In the genomic region with DNA sequence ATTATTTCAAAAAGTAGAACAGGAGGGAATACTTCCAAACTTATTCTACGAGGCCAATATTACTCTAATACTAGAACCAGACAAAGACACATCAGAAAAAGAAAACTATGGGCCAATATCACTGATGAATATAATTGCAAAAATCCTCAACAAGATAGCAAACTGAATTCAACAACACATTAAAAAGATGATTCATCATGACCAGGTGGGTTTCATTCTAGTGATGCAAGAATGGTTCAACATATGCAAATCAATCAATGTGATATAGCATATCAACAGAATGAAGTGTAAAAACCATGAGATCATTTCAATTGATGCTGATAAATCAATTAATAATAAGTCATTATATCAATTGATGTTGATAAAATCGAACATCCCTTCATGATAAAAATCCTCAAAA, we compare ENCODE assay signal across 23 cellular contexts.
"Had no signal": no experiment of that assay in that cellular context is flagged by ENCODE, and none has a peak within 500 bp of the region (broad histone marks: within the 10 kb centered on the region; RNA-seq: fewer than 3 reads in every experiment).

No MANE protein-coding gene starts in this region.

- DNase-seq: activated CD4-positive, alpha-beta memory T cell treated with anti-CD3 and anti-CD28 coated beads for 36 hours; activated gamma-delta T cell; activated naive CD8-positive, alpha-beta T cell treated with anti-CD3 and anti-CD28 coated beads, Interleukin-2, amount 10 ng/mL, durations not matched to agents 7 days and 5 days; effector CD4-positive, alpha-beta T cell; erythroblast; gastrocnemius medialis; hippocampal formation; islet precursor cell; left colon; mesenchymal stem cell; nephron progenitor cell; right cardiac atrium; stimulated activated CD4-positive, alpha-beta T cell treated with anti-CD3 and anti-CD28 coated beads, Interleukin-12 subunit alpha, Interleukin-12 subunit beta, amount 100 ng/mL, for 4 hours; stimulated activated CD4-positive, alpha-beta T cell treated with anti-CD3 and anti-CD28 coated beads, Interleukin-4, amount 100 ng/mL, for 4 hours; T1000 had no signal

- H3K9me3 ChIP-seq: gastrocnemius medialis, tibial nerve had no signal

- H3K9ac ChIP-seq: parathyroid adenoma had no signal

- H2AFZ ChIP-seq: parathyroid adenoma had no signal

- H3K36me3 ChIP-seq: gastrocnemius medialis, tibial nerve had no signal

- ATAC-seq: gastrocnemius medialis, left colon, right cardiac atrium, WTC11 had no signal

- H3K27me3 ChIP-seq: gastrocnemius medialis, tibial nerve had no signal

- H3K27ac Mint-ChIP-seq: activated CD4-positive, alpha-beta memory T cell treated with anti-CD3 and anti-CD28 coated beads for 36 hours; activated naive CD8-positive, alpha-beta T cell treated with anti-CD3 and anti-CD28 coated beads, Interleukin-2, amount 10 ng/mL, durations not matched to agents 7 days and 5 days; activated T-helper 1 cell treated with anti-CD3 and anti-CD28 coated beads, Interleukin-12 subunit alpha, Interleukin-12 subunit beta, Interleukin-2, Interleukin-4 antibody, amounts not matched to agents 30 ng/mL and 10 ng/mL and 1 ng/mL, durations not matched to agents 14 hours and 24 hours and 36 hours; dendritic cell treated with granulocyte-macrophage colony-stimulating factor and Interleukin-4, amounts not matched to agents 40 ng/mL and 50 ng/mL, for 4 days; nephron progenitor cell; stimulated activated naive CD8-positive, alpha-beta T cell treated with anti-CD3 and anti-CD28 coated beads, Interleukin-15, Interleukin-2, amounts not matched to agents 100 ng/mL and 50 ng/mL, for 24 hours; T-helper 1 cell treated with Interleukin-12 subunit alpha and Interleukin-12 subunit beta and Interleukin-4 antibody, amounts not matched to agents 30 μg/mL and 1 μg/mL, for 36 hours; WTC11 had no signal

- H3K79me2 ChIP-seq: parathyroid adenoma had no signal

- H3K9me3 Mint-ChIP-seq: activated CD4-positive, alpha-beta memory T cell treated with anti-CD3 and anti-CD28 coated beads for 36 hours; activated naive CD8-positive, alpha-beta T cell treated with anti-CD3 and anti-CD28 coated beads, Interleukin-2, amount 10 ng/mL, durations not matched to agents 7 days and 5 days; activated T-helper 1 cell treated with anti-CD3 and anti-CD28 coated beads, Interleukin-12 subunit alpha, Interleukin-12 subunit beta, Interleukin-2, Interleukin-4 antibody, amounts not matched to agents 30 ng/mL and 10 ng/mL and 1 ng/mL, durations not matched to agents 14 hours and 24 hours and 36 hours; dendritic cell treated with granulocyte-macrophage colony-stimulating factor and Interleukin-4, amounts not matched to agents 40 ng/mL and 50 ng/mL, for 4 days; stimulated activated naive CD8-positive, alpha-beta T cell treated with anti-CD3 and anti-CD28 coated beads, Interleukin-15, Interleukin-2, amounts not matched to agents 100 ng/mL and 50 ng/mL, for 24 hours; T-helper 1 cell treated with Interleukin-12 subunit alpha and Interleukin-12 subunit beta and Interleukin-4 antibody, amounts not matched to agents 30 μg/mL and 1 μg/mL, for 36 hours had no signal

- H3K4me3 Mint-ChIP-seq: activated CD4-positive, alpha-beta memory T cell treated with anti-CD3 and anti-CD28 coated beads for 36 hours; activated naive CD8-positive, alpha-beta T cell treated with anti-CD3 and anti-CD28 coated beads, Interleukin-2, amount 10 ng/mL, durations not matched to agents 7 days and 5 days; activated T-helper 1 cell treated with anti-CD3 and anti-CD28 coated beads, Interleukin-12 subunit alpha, Interleukin-12 subunit beta, Interleukin-2, Interleukin-4 antibody, amounts not matched to agents 30 ng/mL and 10 ng/mL and 1 ng/mL, durations not matched to agents 14 hours and 24 hours and 36 hours; dendritic cell treated with granulocyte-macrophage colony-stimulating factor and Interleukin-4, amounts not matched to agents 40 ng/mL and 50 ng/mL, for 4 days; nephron progenitor cell; stimulated activated naive CD8-positive, alpha-beta T cell treated with anti-CD3 and anti-CD28 coated beads, Interleukin-15, Interleukin-2, amounts not matched to agents 100 ng/mL and 50 ng/mL, for 24 hours; T-helper 1 cell treated with Interleukin-12 subunit alpha and Interleukin-12 subunit beta and Interleukin-4 antibody, amounts not matched to agents 30 μg/mL and 1 μg/mL, for 36 hours; WTC11 had no signal

- FAIRE-seq: urothelium cell line had no signal

- H3K4me1 Mint-ChIP-seq: activated naive CD8-positive, alpha-beta T cell treated with anti-CD3 and anti-CD28 coated beads, Interleukin-2, amount 10 ng/mL, durations not matched to agents 7 days and 5 days; nephron progenitor cell; WTC11 had no signal

- H3K4me1 ChIP-seq: gastrocnemius medialis, parathyroid adenoma had no signal

- H3K27ac ChIP-seq: gastrocnemius medialis, parathyroid adenoma, tibial nerve had no signal

- H3K36me3 Mint-ChIP-seq: activated CD4-positive, alpha-beta memory T cell treated with anti-CD3 and anti-CD28 coated beads for 36 hours; activated naive CD8-positive, alpha-beta T cell treated with anti-CD3 and anti-CD28 coated beads, Interleukin-2, amount 10 ng/mL, durations not matched to agents 7 days and 5 days had no signal

- H3K4me3 ChIP-seq: gastrocnemius medialis, tibial nerve had no signal
